In genomic region chrX:47380767-47381313, GRCh38 we compare ENCODE assay signal across 11 cellular contexts. TPM values are rescaled to one million over a fixed set of nuclear protein-coding genes. Genes with fewer than 3 reads are reported as not detected.
DNase-seq lines count a peak whose midpoint lies in the region; ATAC-seq and TF ChIP-seq lines count a peak whose summit lies in the region.
"Not testable (repeated sequence)": the region's sequence is repeated elsewhere in the genome, so short reads cannot be mapped to it uniquely, and the experiment has no call there.
"Had no signal": no experiment of that assay in that cellular context is flagged by ENCODE, and none has a peak within 500 bp of the region (broad histone marks: within the 10 kb centered on the region; RNA-seq: fewer than 3 reads in every experiment).

No MANE protein-coding gene starts in this region.

- H3K27ac Mint-ChIP-seq in activated CD4-positive, alpha-beta T cell treated with anti-CD3 and anti-CD28 coated beads for 36 hours = peak overlapping the region; percentile 47
- H3K27ac Mint-ChIP-seq in activated naive CD4-positive, alpha-beta T cell treated with anti-CD3 and anti-CD28 coated beads for 36 hours = not testable (repeated sequence)
- H3K27ac Mint-ChIP-seq in immature natural killer cell = peak overlapping the region in 4 of 6 donors; percentile 28 to 50 (median 40)
- peak overlapping the region; percentile 86 for H3K27ac Mint-ChIP-seq in stimulated activated effector memory CD8-positive, alpha-beta T cell treated with anti-CD3 and anti-CD28 coated beads, Interleukin-12 subunit alpha, Interleukin-12 subunit beta, amount 100 ng/mL, for 72 hours

- not testable (repeated sequence) for H3K4me2 ChIP-seq in mammary epithelial cell (ENCODE audit: insufficient read depth, low read depth, low read length)

- not testable (repeated sequence) for ATAC-seq in activated CD4-positive, alpha-beta T cell treated with anti-CD3 and anti-CD28 coated beads for 36 hours; stimulated activated effector memory CD8-positive, alpha-beta T cell treated with anti-CD3 and anti-CD28 coated beads, Interleukin-12 subunit alpha, Interleukin-12 subunit beta, amount 100 ng/mL, for 72 hours

- not testable (repeated sequence) for H3K27me3 ChIP-seq in mammary epithelial cell (ENCODE audit: insufficient read depth, low read length)

- not testable (repeated sequence) for H3K27me3 Mint-ChIP-seq in activated CD4-positive, alpha-beta T cell treated with anti-CD3 and anti-CD28 coated beads for 36 hours; activated naive CD4-positive, alpha-beta T cell treated with anti-CD3 and anti-CD28 coated beads for 36 hours (ENCODE audit: low read depth)
- peaks cover 0 to 10% (median 4%) of the 10 kb centered on the region in 3 donors for H3K27me3 Mint-ChIP-seq in immature natural killer cell (ENCODE audit: low read depth in 3 of 3)

- in situ Hi-C loops in mammary epithelial cell (cut with MboI; ENCODE audit: low sequenced_read_pairs in 2 of 2) = loop anchor here in 1 of 2 donors (10.0 kb wide), 1 partner anchor 186 kb away; the partner anchor contains the start of gene UBA1

- H3K9ac ChIP-seq in mammary epithelial cell (ENCODE audit: insufficient read depth, low read length) = not testable (repeated sequence)

- POLR2A ChIA-PET in activated CD4-positive, alpha-beta T cell treated with anti-CD3 and anti-CD28 coated beads for 36 hours (lab: Charles Lee) = interaction anchor here (0.9 to 1.2 kb wide), 2 partner anchors 63 to 236 kb away, joined by 3 to 5 read pairs; partner anchors contain the start of genes NDUFB11 and RBM10

- H3K9me3 ChIP-seq in mammary epithelial cell (replicated peaks; ENCODE audit: insufficient read depth, low read length) = not testable (repeated sequence)

- dilution Hi-C loops in mammary epithelial cell (cut with HindIII; ENCODE audit: low sequenced_read_pairs) = loop anchor here (5.0 kb wide), 2 partner anchors 66 to 164 kb away; partner anchors contain the start of gene CDK16

- H3K36me3 Mint-ChIP-seq in activated CD4-positive, alpha-beta T cell treated with anti-CD3 and anti-CD28 coated beads for 36 hours (ENCODE audit: low read depth); activated naive CD4-positive, alpha-beta T cell treated with anti-CD3 and anti-CD28 coated beads for 36 hours (ENCODE audit: low read depth); immature natural killer cell; stimulated activated effector memory CD8-positive, alpha-beta T cell treated with anti-CD3 and anti-CD28 coated beads, Interleukin-12 subunit alpha, Interleukin-12 subunit beta, amount 100 ng/mL, for 72 hours: not testable (repeated sequence)

- peak overlapping the region; percentile 36 for H2AFZ ChIP-seq in mammary epithelial cell (ENCODE audit: low read depth, low read length)

- not testable (repeated sequence) for DNase-seq in AG09309 (ENCODE audit: low read depth); activated CD4-positive, alpha-beta T cell treated with anti-CD3 and anti-CD28 coated beads for 36 hours; activated naive CD4-positive, alpha-beta T cell treated with anti-CD3 and anti-CD28 coated beads for 36 hours; immature natural killer cell; stimulated activated effector memory CD8-positive, alpha-beta T cell treated with anti-CD3 and anti-CD28 coated beads, Interleukin-12 subunit alpha, Interleukin-12 subunit beta, amount 100 ng/mL, for 72 hours (ENCODE audit: low spot score in 2 of 2)
- DNase-seq in EH (ENCODE audit: low read depth) (peak; percentile 32), NCI-H146 (lab: John Stamatoyannopoulos, UW) (peak; percentile 11), mammary epithelial cell (peak; percentile 17)

- not testable (repeated sequence) for BruUV-seq in mammary epithelial cell (replicated peaks; lab: Mats Ljungman, UMichigan)

- not testable (repeated sequence) for H3K9me3 Mint-ChIP-seq in activated CD4-positive, alpha-beta T cell treated with anti-CD3 and anti-CD28 coated beads for 36 hours (ENCODE audit: low read depth); activated naive CD4-positive, alpha-beta T cell treated with anti-CD3 and anti-CD28 coated beads for 36 hours; immature natural killer cell; stimulated activated effector memory CD8-positive, alpha-beta T cell treated with anti-CD3 and anti-CD28 coated beads, Interleukin-12 subunit alpha, Interleukin-12 subunit beta, amount 100 ng/mL, for 72 hours

- intact Hi-C loops in activated CD4-positive, alpha-beta T cell treated with anti-CD3 and anti-CD28 coated beads for 36 hours (cut with DNase I, micrococcal nuclease) = loop anchor here (1.0 to 10.0 kb wide), 5 partner anchors 15 to 164 kb away; partner anchors contain the start of genes CDK16 (in 2 of the 2) and USP11 (in 1 of the 2)
- intact Hi-C loops in activated naive CD4-positive, alpha-beta T cell treated with anti-CD3 and anti-CD28 coated beads for 36 hours (cut with micrococcal nuclease) = loop anchor here (1.0 to 5.0 kb wide), 6 partner anchors 101 to 234 kb away; partner anchors contain the start of genes CDK16, RBM10, UBA1 and ZNF41
- intact Hi-C loops in mammary epithelial cell (cut with micrococcal nuclease) = loop anchor here (5.0 kb wide), 1 partner anchor 141 kb away; no protein-coding TSS in a partner anchor

- H3K27ac ChIP-seq in mammary epithelial cell (ENCODE audit: insufficient read depth, low read depth, low read length) = not testable (repeated sequence)

- not testable (repeated sequence) for H3K36me3 ChIP-seq in mammary epithelial cell (ENCODE audit: insufficient read depth, low read length)

- peaks cover 18% of the 10 kb centered on the region for H3K4me1 Mint-ChIP-seq in activated CD4-positive, alpha-beta T cell treated with anti-CD3 and anti-CD28 coated beads for 36 hours
- H3K4me1 Mint-ChIP-seq in activated naive CD4-positive, alpha-beta T cell treated with anti-CD3 and anti-CD28 coated beads for 36 hours (ENCODE audit: low read depth) = peaks cover 25% of the 10 kb centered on the region
- peaks cover 15 to 19% of the 10 kb centered on the region in 2 donors for H3K4me1 Mint-ChIP-seq in immature natural killer cell
- not testable (repeated sequence) for H3K4me1 Mint-ChIP-seq in stimulated activated effector memory CD8-positive, alpha-beta T cell treated with anti-CD3 and anti-CD28 coated beads, Interleukin-12 subunit alpha, Interleukin-12 subunit beta, amount 100 ng/mL, for 72 hours

- peak overlapping the region; percentile 21 for H3K4me3 Mint-ChIP-seq in activated CD4-positive, alpha-beta T cell treated with anti-CD3 and anti-CD28 coated beads for 36 hours
- H3K4me3 Mint-ChIP-seq in activated naive CD4-positive, alpha-beta T cell treated with anti-CD3 and anti-CD28 coated beads for 36 hours = peak overlapping the region; percentile 42
- H3K4me3 Mint-ChIP-seq in immature natural killer cell = peak overlapping the region; percentile 30 to 76 (median 57)
- H3K4me3 Mint-ChIP-seq in stimulated activated effector memory CD8-positive, alpha-beta T cell treated with anti-CD3 and anti-CD28 coated beads, Interleukin-12 subunit alpha, Interleukin-12 subunit beta, amount 100 ng/mL, for 72 hours = peak overlapping the region; percentile 57

- H3K4me1 ChIP-seq in mammary epithelial cell (ENCODE audit: insufficient read depth, low read length) = not testable (repeated sequence)

- CTCF ChIA-PET in activated CD4-positive, alpha-beta T cell treated with anti-CD3 and anti-CD28 coated beads for 36 hours (lab: Charles Lee); activated naive CD4-positive, alpha-beta T cell treated with anti-CD3 and anti-CD28 coated beads for 36 hours (lab: Charles Lee); mammary epithelial cell (lab: Charles Lee; ENCODE audit: low non-redundant PET): not testable (repeated sequence)

- not testable (repeated sequence) for H3K79me2 ChIP-seq in mammary epithelial cell (ENCODE audit: insufficient read depth, low read length)

- H3K4me3 ChIP-seq in AG09309 (ENCODE audit: control insufficient read depth, low read depth, low read length) = peak overlapping the region; percentile 8
- H3K4me3 ChIP-seq in mammary epithelial cell (replicated peaks in 1 of 3; ENCODE audit: insufficient read depth in 1 of 3, low read depth in 2 of 3, low read length in 3 of 3) = peak overlapping the region in 1 of 3 experiments; percentile 6

- not testable (repeated sequence) for TF ChIP-seq CTCF in AG09309 (IDR thresholded peaks at IDR 0.05; ENCODE audit: control insufficient read depth, insufficient read depth, low read depth, low read length, missing control alignments); mammary epithelial cell (conservative IDR thresholded peaks at IDR 0.05 in 1 of 2, IDR thresholded peaks at IDR 0.05 in 1 of 2; ENCODE audit: extremely low read depth in 1 of 2, insufficient read depth in 1 of 2, low read depth in 1 of 2, low read length in 2 of 2)

- H4K20me1 ChIP-seq in mammary epithelial cell (ENCODE audit: insufficient read depth, low read length) = not testable (repeated sequence)

RNA-seq across cellular contexts. Expression of gene ZNF157, which starts 10.5 kb away (rescaled TPM):
- total RNA-seq in activated CD4-positive, alpha-beta T cell treated with anti-CD3 and anti-CD28 coated beads for 36 hours = under 1 TPM; 0.75 to 0.79 TPM
- 1 to 10 TPM in 1 of 2 experiments, under 1 TPM in 1; 0.69 to 1.0 TPM for total RNA-seq in activated naive CD4-positive, alpha-beta T cell treated with anti-CD3 and anti-CD28 coated beads for 36 hours
- total RNA-seq in mammary epithelial cell = under 1 TPM; 0.17 to 0.28 TPM
- 0.12 TPM for polyA plus RNA-seq in mammary epithelial cell
- not detected for polyA minus RNA-seq in mammary epithelial cell
- polyA plus RNA-seq in immature natural killer cell = not detected
- total RNA-seq: dermis microvascular lymphatic vessel endothelial cell, thoracic aorta had no signal
- polyA plus RNA-seq: hepatocyte had no signal
